1 cellular context compared by ENCODE assay signal in the genomic region with DNA sequence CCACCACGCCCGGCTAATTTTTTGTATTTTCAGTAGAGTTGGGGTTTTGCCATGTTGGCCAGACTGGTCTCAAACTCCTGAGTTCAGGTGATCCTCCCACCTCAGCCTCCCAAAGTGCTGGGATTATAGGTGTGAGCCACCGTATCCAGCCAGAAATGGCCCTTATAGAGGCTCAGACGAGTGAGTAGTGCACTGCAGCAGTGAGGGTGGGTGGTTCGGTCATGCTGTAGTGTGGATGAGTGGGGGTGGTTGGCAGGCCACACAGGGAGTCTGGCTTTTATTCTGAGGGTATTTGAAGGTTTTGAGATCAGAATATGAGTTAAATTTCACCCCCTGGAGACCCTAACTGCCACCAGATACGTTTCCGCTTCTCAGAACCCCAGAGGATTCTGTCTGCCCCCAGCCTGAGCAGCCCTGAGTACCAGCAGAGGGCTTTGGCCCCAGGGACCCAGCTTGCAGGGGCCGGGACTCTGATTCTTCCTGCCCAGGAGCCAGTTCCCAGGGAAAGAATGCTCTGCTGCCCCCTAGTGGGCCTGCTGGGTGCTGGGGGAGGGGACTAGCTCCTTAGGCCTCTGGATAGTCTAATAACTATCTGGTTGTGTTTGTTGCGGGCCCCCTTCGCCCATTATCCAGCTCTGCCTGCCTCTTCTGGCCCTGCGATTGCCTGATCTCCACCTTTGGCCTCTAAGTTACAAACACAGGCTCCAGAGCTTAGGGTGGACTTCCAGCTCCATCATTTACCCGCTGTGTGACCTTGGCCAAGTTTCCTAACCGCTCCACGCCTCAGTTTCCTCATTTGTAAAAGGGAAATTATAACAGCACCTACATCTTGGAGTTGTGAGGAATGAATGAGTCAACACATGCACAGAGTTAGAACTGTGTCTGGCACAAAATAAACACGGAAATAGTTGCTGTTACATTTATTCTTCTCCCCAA.
TF ChIP-seq lines count a peak whose summit lies in the region.

No MANE protein-coding gene starts in this region.

TF ChIP-seq in H1, 55 proteins besides CTCF, POLR2A, EP300 and RAD21:
- TF ChIP-seq SRF (IDR thresholded peaks at IDR 0.05; ENCODE audit: low read depth, low read length) (no peak), YY1 (IDR thresholded peaks at IDR 0.05; ENCODE audit: low read depth, low read length) (peak; percentile 41; the same call in 1 of the 2 replicates), CHD2 (IDR thresholded peaks at IDR 0.05; ENCODE audit: low read length) (peak; percentile 34; the same call in 1 of the 2 replicates), TBP (IDR thresholded peaks at IDR 0.05; ENCODE audit: low read depth, low read length) (peak; percentile 30; the same call in 1 of the 2 replicates), MAFK (IDR thresholded peaks at IDR 0.05; ENCODE audit: low read depth, low read length) (no peak), JUND (IDR thresholded peaks at IDR 0.05; ENCODE audit: low read length) (0 out of 2 replicates have a peak, but pooled peaks have one; percentile 27), TEAD4 (IDR thresholded peaks at IDR 0.05; ENCODE audit: low read depth, low read length) (0 out of 2 replicates have a peak, but pooled peaks have one; percentile 36), HDAC2 (IDR thresholded peaks at IDR 0.05; ENCODE audit: borderline replicate concordance in 1 of 2, low read depth in 2 of 2, low read length in 2 of 2) (0 out of 4 replicates have a peak, but pooled peaks of 1 of the 2 experiments have one; percentile 26), GABPA (IDR thresholded peaks at IDR 0.05; ENCODE audit: borderline replicate concordance, insufficient read depth, low read length) (peak; percentile 55; the same call in 1 of the 2 replicates), FOSL1 (IDR thresholded peaks at IDR 0.05; ENCODE audit: insufficient read depth, low read depth, low read length) (no peak)
